1 cellular context compared by ENCODE assay signal in the genomic region with DNA sequence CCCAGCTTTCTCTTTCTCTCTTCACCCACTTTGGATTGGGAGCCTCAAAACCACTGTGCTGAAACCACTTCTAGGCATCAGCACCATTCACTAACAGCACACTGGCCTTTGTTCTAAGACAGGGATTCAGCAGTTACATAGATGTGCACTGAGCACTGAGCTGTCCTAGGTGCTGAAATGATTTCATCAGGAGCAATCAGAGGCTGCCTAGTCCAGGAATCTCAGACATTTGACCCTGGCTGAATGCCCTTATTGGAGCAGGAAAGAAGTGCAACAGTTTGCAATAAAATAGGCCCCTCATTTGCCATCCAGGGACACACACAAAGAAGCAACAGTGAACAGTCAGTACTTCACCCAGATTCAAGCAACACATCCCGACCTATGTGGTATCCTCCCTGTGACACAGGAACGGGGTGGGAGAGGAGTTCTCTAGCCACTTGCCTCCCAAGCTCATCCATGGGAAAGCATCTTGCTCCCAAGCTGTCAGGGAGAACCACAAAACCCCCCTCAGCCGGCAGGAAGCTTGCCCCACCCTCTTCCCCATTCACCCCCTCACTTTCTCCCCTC.
TF ChIP-seq lines count a peak whose summit lies in the region.

No MANE protein-coding gene starts in this region.

TF ChIP-seq in WTC11, 78 proteins besides CTCF, POLR2A, EP300 and RAD21 (continued from another document):
- no peak; the same call in 1 of the 2 replicates for TF ChIP-seq FOXK1 (CRISPR knock-in tag; IDR thresholded peaks at IDR 0.05)
- TF ChIP-seq ARID4B (CRISPR knock-in tag; IDR thresholded peaks at IDR 0.05; ENCODE audit: borderline replicate concordance): peak; percentile 85
- TF ChIP-seq EMX1 (CRISPR knock-in tag; IDR thresholded peaks at IDR 0.05): no peak
- no peak for TF ChIP-seq ZNF317 (CRISPR knock-in tag; IDR thresholded peaks at IDR 0.05; ENCODE audit: borderline replicate concordance, low read depth)
- TF ChIP-seq, protein P1, sequence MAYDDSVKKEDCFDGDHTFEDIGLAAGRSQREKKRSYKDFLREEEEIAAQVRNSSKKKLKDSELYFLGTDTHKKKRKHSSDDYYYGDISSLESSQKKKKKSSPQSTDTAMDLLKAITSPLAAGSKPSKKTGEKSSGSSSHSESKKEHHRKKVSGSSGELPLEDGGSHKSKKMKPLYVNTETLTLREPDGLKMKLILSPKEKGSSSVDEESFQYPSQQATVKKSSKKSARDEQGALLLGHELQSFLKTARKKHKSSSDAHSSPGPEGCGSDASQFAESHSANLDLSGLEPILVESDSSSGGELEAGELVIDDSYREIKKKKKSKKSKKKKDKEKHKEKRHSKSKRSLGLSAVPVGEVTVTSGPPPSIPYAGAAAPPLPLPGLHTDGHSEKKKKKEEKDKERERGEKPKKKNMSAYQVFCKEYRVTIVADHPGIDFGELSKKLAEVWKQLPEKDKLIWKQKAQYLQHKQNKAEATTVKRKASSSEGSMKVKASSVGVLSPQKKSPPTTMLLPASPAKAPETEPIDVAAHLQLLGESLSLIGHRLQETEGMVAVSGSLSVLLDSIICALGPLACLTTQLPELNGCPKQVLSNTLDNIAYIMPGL (CRISPR knock-in tag; IDR thresholded peaks at IDR 0.05): no peak
- TF ChIP-seq, protein P2, sequence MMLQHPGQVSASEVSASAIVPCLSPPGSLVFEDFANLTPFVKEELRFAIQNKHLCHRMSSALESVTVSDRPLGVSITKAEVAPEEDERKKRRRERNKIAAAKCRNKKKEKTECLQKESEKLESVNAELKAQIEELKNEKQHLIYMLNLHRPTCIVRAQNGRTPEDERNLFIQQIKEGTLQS (CRISPR knock-in tag; conservative IDR thresholded peaks at IDR 0.05): no peak
- TF ChIP-seq AFF4 (CRISPR knock-in tag; IDR thresholded peaks at IDR 0.05; ENCODE audit: borderline replicate concordance): no peak
- TF ChIP-seq RORB (CRISPR knock-in tag; IDR thresholded peaks at IDR 0.05): no peak
- TF ChIP-seq RELA (CRISPR knock-in tag; IDR thresholded peaks at IDR 0.05; ENCODE audit: borderline replicate concordance): no peak
- TF ChIP-seq ESRRA (CRISPR knock-in tag; IDR thresholded peaks at IDR 0.05; ENCODE audit: borderline replicate concordance): peak; percentile 33; the same call in 1 of the 2 replicates
- peak; percentile 71; the same call in 1 of the 2 replicates for TF ChIP-seq CREM (CRISPR knock-in tag; IDR thresholded peaks at IDR 0.05)
- TF ChIP-seq TEAD1 (CRISPR knock-in tag; IDR thresholded peaks at IDR 0.05): peak; percentile 83
- TF ChIP-seq, protein P3, sequence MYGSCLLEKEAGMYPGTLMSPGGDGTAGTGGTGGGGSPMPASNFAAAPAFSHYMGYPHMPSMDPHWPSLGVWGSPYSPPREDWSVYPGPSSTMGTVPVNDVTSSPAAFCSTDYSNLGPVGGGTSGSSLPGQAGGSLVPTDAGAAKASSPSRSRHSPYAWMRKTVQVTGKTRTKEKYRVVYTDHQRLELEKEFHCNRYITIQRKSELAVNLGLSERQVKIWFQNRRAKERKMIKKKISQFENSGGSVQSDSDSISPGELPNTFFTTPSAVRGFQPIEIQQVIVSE (CRISPR knock-in tag; IDR thresholded peaks at IDR 0.05; ENCODE audit: borderline replicate concordance): no peak
- TF ChIP-seq NR2C2 (CRISPR knock-in tag; IDR thresholded peaks at IDR 0.05): no peak
- peak; percentile 60; the same call in 1 of the 2 replicates for TF ChIP-seq SMAD3 (CRISPR knock-in tag; IDR thresholded peaks at IDR 0.05; ENCODE audit: borderline replicate concordance)
- no peak for TF ChIP-seq ETV6 (CRISPR knock-in tag; IDR thresholded peaks at IDR 0.05)
- TF ChIP-seq PREB (CRISPR knock-in tag; IDR thresholded peaks at IDR 0.05; ENCODE audit: borderline replicate concordance): 0 out of 2 replicates have a peak, but pooled peaks have one; percentile 71
- no peak for TF ChIP-seq ZNF532 (CRISPR knock-in tag; IDR thresholded peaks at IDR 0.05; ENCODE audit: borderline replicate concordance)
- TF ChIP-seq IRF1 (CRISPR knock-in tag; IDR thresholded peaks at IDR 0.05): no peak
- TF ChIP-seq MLX (CRISPR knock-in tag; IDR thresholded peaks at IDR 0.05): no peak
- TF ChIP-seq ATF1 (CRISPR knock-in tag; IDR thresholded peaks at IDR 0.05): no peak
- no peak for TF ChIP-seq PRDM15 (CRISPR knock-in tag; IDR thresholded peaks at IDR 0.05)
- TF ChIP-seq, protein P4, sequence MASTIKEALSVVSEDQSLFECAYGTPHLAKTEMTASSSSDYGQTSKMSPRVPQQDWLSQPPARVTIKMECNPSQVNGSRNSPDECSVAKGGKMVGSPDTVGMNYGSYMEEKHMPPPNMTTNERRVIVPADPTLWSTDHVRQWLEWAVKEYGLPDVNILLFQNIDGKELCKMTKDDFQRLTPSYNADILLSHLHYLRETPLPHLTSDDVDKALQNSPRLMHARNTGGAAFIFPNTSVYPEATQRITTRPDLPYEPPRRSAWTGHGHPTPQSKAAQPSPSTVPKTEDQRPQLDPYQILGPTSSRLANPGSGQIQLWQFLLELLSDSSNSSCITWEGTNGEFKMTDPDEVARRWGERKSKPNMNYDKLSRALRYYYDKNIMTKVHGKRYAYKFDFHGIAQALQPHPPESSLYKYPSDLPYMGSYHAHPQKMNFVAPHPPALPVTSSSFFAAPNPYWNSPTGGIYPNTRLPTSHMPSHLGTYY (CRISPR knock-in tag; IDR thresholded peaks at IDR 0.05): no peak
- no peak for TF ChIP-seq NFYB (CRISPR knock-in tag; conservative IDR thresholded peaks at IDR 0.05; ENCODE audit: low read depth)
